In the genomic region with DNA sequence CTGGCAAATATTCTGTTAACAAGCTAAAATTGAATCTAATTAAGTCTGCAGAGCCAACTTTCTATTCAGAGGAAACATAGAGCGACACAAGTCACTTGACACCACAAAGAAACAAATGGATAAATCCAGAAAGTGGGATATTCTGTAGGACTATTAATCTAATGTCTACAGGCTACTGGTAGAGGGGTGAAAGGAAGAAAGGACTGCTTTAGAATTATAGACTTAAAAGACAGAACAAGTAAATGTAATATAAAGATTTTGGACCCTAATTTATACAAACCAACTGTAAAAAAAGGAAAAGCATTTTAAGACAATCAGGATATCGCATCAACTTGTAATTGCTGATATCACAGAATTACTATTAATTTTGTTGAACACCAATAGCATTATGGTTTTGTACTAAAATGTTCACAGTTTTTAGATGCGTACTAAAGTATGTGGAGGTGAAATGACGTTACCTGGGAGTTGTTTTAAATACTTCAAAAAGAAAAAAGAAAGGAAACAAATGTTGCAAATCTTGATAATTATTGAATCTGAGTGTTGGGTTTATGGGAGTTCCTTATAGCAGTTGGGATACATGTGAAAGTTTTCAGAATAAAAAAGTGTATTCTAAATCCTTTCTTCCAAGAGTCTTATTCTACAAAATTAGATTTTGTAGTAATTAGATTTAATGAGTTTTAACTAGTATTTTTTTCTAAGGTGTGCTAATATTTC, we compare ENCODE assay signal across 18 cellular contexts.
DNase-seq lines count a peak whose midpoint lies in the region; ATAC-seq, FAIRE-seq and TF ChIP-seq lines count a peak whose summit lies in the region.
"Had no signal": no experiment of that assay in that cellular context is flagged by ENCODE, and none has a peak within 500 bp of the region (broad histone marks: within the 10 kb centered on the region; RNA-seq: fewer than 3 reads in every experiment).

No MANE protein-coding gene starts in this region.

- H2AFZ ChIP-seq in astrocyte (ENCODE audit: low read depth, low read length): no peak overlapping the region

- peaks cover 12% of the 10 kb centered on the region for H3K36me3 Mint-ChIP-seq in natural killer cell treated with Interleukin-12 subunit alpha and Interleukin-12 subunit beta and Interleukin-15 and Interleukin-18, amount 100 ng/mL, for 72 hours
- H3K36me3 Mint-ChIP-seq in natural killer cell (peaks cover 5% of the 10 kb centered on the region), astrocyte (ENCODE audit: low read depth, unreplicated experiment) (no peaks in the 10 kb centered on the region)

- H4K20me1 ChIP-seq in astrocyte (ENCODE audit: insufficient read depth, low read length): no peaks in the 10 kb centered on the region

- H3K4me3 Mint-ChIP-seq in natural killer cell treated with Interleukin-12 subunit alpha and Interleukin-12 subunit beta and Interleukin-15 and Interleukin-18, amount 100 ng/mL, for 72 hours: peak overlapping the region; percentile 18
- H3K4me3 Mint-ChIP-seq in natural killer cell: no peak overlapping the region
- no peak overlapping the region for H3K4me3 Mint-ChIP-seq in astrocyte (ENCODE audit: unreplicated experiment)
- H3K4me3 Mint-ChIP-seq: activated naive CD8-positive, alpha-beta T cell treated with anti-CD3 and anti-CD28 coated beads, Interleukin-2, amount 50 U/mL, for 24 hours; stimulated activated naive CD8-positive, alpha-beta T cell treated with anti-CD3 and anti-CD28 coated beads, Interleukin-15, amount 100 ng/mL, for 72 hours had no signal

- H3K27me3 ChIP-seq in astrocyte (ENCODE audit: insufficient read depth, low read length): no peaks in the 10 kb centered on the region
- H3K27me3 ChIP-seq in muscle layer of duodenum (ENCODE audit: low read depth, low read length): no peaks in the 10 kb centered on the region
- no peaks in the 10 kb centered on the region for H3K27me3 ChIP-seq in vagina
- H3K27me3 ChIP-seq: spleen had no signal

- H3K27ac Mint-ChIP-seq in natural killer cell treated with Interleukin-12 subunit alpha and Interleukin-12 subunit beta and Interleukin-15 and Interleukin-18, amount 100 ng/mL, for 72 hours: peak overlapping the region; percentile 37 to 75
- H3K27ac Mint-ChIP-seq in natural killer cell (no peak overlapping the region), astrocyte (ENCODE audit: unreplicated experiment) (peak overlapping the region; percentile 95)
- H3K27ac Mint-ChIP-seq: activated naive CD8-positive, alpha-beta T cell treated with anti-CD3 and anti-CD28 coated beads, Interleukin-2, amount 50 U/mL, for 24 hours had no signal

- H3K4me3 ChIP-seq in astrocyte (ENCODE audit: insufficient read depth, low read depth, low read length) (no peak overlapping the region), muscle layer of duodenum (ENCODE audit: low read depth in 1 of 2, low read length in 2 of 2) (no peak overlapping the region), vagina (no peak overlapping the region)
- H3K4me3 ChIP-seq: SK-N-MC, spleen had no signal

- no peaks in the 10 kb centered on the region for H3K9me3 Mint-ChIP-seq in natural killer cell treated with Interleukin-12 subunit alpha and Interleukin-12 subunit beta and Interleukin-15 and Interleukin-18, amount 100 ng/mL, for 72 hours
- H3K9me3 Mint-ChIP-seq in natural killer cell (no peaks in the 10 kb centered on the region), astrocyte (ENCODE audit: unreplicated experiment) (peaks cover 2% of the 10 kb centered on the region)
- H3K9me3 Mint-ChIP-seq: activated naive CD8-positive, alpha-beta T cell treated with anti-CD3 and anti-CD28 coated beads, Interleukin-2, amount 50 U/mL, for 24 hours; activated T-cell treated with anti-CD3 and anti-CD28 coated beads, Interleukin-2, amount 50 U/mL, for 72 hours; stimulated activated naive CD8-positive, alpha-beta T cell treated with anti-CD3 and anti-CD28 coated beads, Interleukin-15, amount 100 ng/mL, for 72 hours had no signal

- DNase-seq in natural killer cell treated with Interleukin-12 subunit alpha and Interleukin-12 subunit beta and Interleukin-15 and Interleukin-18, amount 100 ng/mL, for 72 hours (ENCODE audit: low spot score): no peak
- DNase-seq in natural killer cell: no peak
- no peak for DNase-seq in astrocyte (ENCODE audit: low read depth)
- no peak for DNase-seq in vagina (ENCODE audit: extremely low spot score in 2 of 2)
- DNase-seq in NCI-H2029 treated with DMSO at 0.1 percent for 48 hours (lab: John Stamatoyannopoulos, UW): no peak
- DNase-seq in NCI-H2029 (lab: John Stamatoyannopoulos, UW): no peak
- DNase-seq: activated naive CD8-positive, alpha-beta T cell treated with anti-CD3 and anti-CD28 coated beads, Interleukin-2, amount 50 U/mL, for 24 hours; DMS 273 treated with DMSO at 0.1 percent for 48 hours; glutamatergic neuron; NCI-H1417 treated with DMSO at 0.1 percent for 48 hours; spleen; stimulated activated naive CD8-positive, alpha-beta T cell treated with anti-CD3 and anti-CD28 coated beads, Interleukin-15, amount 100 ng/mL, for 72 hours had no signal

- H3K4me2 ChIP-seq in astrocyte (ENCODE audit: low read length): peak overlapping the region; percentile 87

- H3K9ac ChIP-seq in astrocyte (ENCODE audit: low read length): no peak overlapping the region

- H3K4me1 ChIP-seq in astrocyte (ENCODE audit: insufficient read depth, low read length) (peaks cover 33% of the 10 kb centered on the region), muscle layer of duodenum (ENCODE audit: control insufficient read depth in 1 of 2, insufficient read depth in 2 of 2, low read length in 2 of 2) (peaks cover 5 to 22% of the 10 kb centered on the region in 2 donors), vagina (peaks cover 33% of the 10 kb centered on the region)

- no peak for TF ChIP-seq POLR2A in vagina (IDR thresholded peaks at IDR 0.05)

- no peaks in the 10 kb centered on the region for H3K27me3 Mint-ChIP-seq in natural killer cell treated with Interleukin-12 subunit alpha and Interleukin-12 subunit beta and Interleukin-15 and Interleukin-18, amount 100 ng/mL, for 72 hours
- no peaks in the 10 kb centered on the region for H3K27me3 Mint-ChIP-seq in natural killer cell (ENCODE audit: low read depth in 2 of 2)
- H3K27me3 Mint-ChIP-seq in astrocyte (ENCODE audit: low read depth, unreplicated experiment): no peaks in the 10 kb centered on the region
- H3K27me3 Mint-ChIP-seq: activated naive CD8-positive, alpha-beta T cell treated with anti-CD3 and anti-CD28 coated beads, Interleukin-2, amount 50 U/mL, for 24 hours; stimulated activated naive CD8-positive, alpha-beta T cell treated with anti-CD3 and anti-CD28 coated beads, Interleukin-15, amount 100 ng/mL, for 72 hours had no signal

- no peak for ATAC-seq in natural killer cell treated with Interleukin-12 subunit alpha and Interleukin-12 subunit beta and Interleukin-15 and Interleukin-18, amount 100 ng/mL, for 72 hours
- ATAC-seq in natural killer cell (no peak), GM18909 (IDR thresholded peaks at IDR 0.05; ENCODE audit: poor library complexity, unreplicated experiment) (no peak)

- peak overlapping the region; percentile 85 for H3K27ac ChIP-seq in astrocyte (ENCODE audit: low read depth, low read length)
- peak overlapping the region; percentile 3 for H3K27ac ChIP-seq in muscle layer of duodenum (ENCODE audit: low read length)
- peak overlapping the region; percentile 42 for H3K27ac ChIP-seq in vagina
- H3K27ac ChIP-seq: SK-N-MC had no signal

- no peak for TF ChIP-seq CTCF in natural killer cell (IDR thresholded peaks at IDR 0.05)
- no peak for TF ChIP-seq CTCF in astrocyte (IDR thresholded peaks at IDR 0.05; ENCODE audit: insufficient read depth, low read depth, low read length)
- TF ChIP-seq CTCF in vagina (IDR thresholded peaks at IDR 0.05): no peak

- FAIRE-seq in astrocyte (lab: Jason Lieb, UNC): no peak
- FAIRE-seq: islet of Langerhans, TTC549 had no signal

- H3K79me2 ChIP-seq in astrocyte (ENCODE audit: insufficient read depth, low read length): no peaks in the 10 kb centered on the region

- intact Hi-C loops in natural killer cell (cut with micrococcal nuclease): no loop called here
- intact Hi-C loops in vagina (cut with DNase I): no loop called here

- H3K36me3 ChIP-seq in astrocyte (ENCODE audit: insufficient read depth, low read length) (no peaks in the 10 kb centered on the region), muscle layer of duodenum (ENCODE audit: control insufficient read depth in 1 of 2, insufficient read depth in 2 of 2, low read length in 2 of 2) (peaks cover 0 to 5% of the 10 kb centered on the region in 2 donors), vagina (no peaks in the 10 kb centered on the region)

- peaks cover 45 to 52% of the 10 kb centered on the region in 2 donors for H3K4me1 Mint-ChIP-seq in natural killer cell treated with Interleukin-12 subunit alpha and Interleukin-12 subunit beta and Interleukin-15 and Interleukin-18, amount 100 ng/mL, for 72 hours (ENCODE audit: low read depth in 2 of 2)
- peaks cover 12 to 13% of the 10 kb centered on the region in 2 donors for H3K4me1 Mint-ChIP-seq in natural killer cell
- peaks cover 22% of the 10 kb centered on the region for H3K4me1 Mint-ChIP-seq in astrocyte (ENCODE audit: low read depth, unreplicated experiment)
- H3K4me1 Mint-ChIP-seq: stimulated activated naive CD8-positive, alpha-beta T cell treated with anti-CD3 and anti-CD28 coated beads, Interleukin-15, amount 100 ng/mL, for 72 hours had no signal

- H3K9me3 ChIP-seq in astrocyte (ENCODE audit: insufficient read depth, low read depth, low read length) (no peaks in the 10 kb centered on the region), muscle layer of duodenum (ENCODE audit: control insufficient read depth in 1 of 2, low read length in 2 of 2) (no peaks in the 10 kb centered on the region), vagina (no peaks in the 10 kb centered on the region)
- H3K9me3 ChIP-seq: spleen had no signal

Comparison
In these comparisons a context has a peak if more than half of its experiments do, and no peak if none do; other contexts are left out.
1. H3K27ac Mint-ChIP-seq: peak in natural killer cell treated with Interleukin-12 subunit alpha and Interleukin-12 subunit beta and Interleukin-15 and Interleukin-18, amount 100 ng/mL, for 72 hours (2 of 2) and astrocyte (single experiment); none in natural killer cell (0 of 2).
2. H3K27ac ChIP-seq: peak in every context shown above with its lines; median percentile 85 in astrocyte; 42 in vagina; 3 in muscle layer of duodenum.